30 cellular contexts compared by ENCODE assay signal in the genomic region with DNA sequence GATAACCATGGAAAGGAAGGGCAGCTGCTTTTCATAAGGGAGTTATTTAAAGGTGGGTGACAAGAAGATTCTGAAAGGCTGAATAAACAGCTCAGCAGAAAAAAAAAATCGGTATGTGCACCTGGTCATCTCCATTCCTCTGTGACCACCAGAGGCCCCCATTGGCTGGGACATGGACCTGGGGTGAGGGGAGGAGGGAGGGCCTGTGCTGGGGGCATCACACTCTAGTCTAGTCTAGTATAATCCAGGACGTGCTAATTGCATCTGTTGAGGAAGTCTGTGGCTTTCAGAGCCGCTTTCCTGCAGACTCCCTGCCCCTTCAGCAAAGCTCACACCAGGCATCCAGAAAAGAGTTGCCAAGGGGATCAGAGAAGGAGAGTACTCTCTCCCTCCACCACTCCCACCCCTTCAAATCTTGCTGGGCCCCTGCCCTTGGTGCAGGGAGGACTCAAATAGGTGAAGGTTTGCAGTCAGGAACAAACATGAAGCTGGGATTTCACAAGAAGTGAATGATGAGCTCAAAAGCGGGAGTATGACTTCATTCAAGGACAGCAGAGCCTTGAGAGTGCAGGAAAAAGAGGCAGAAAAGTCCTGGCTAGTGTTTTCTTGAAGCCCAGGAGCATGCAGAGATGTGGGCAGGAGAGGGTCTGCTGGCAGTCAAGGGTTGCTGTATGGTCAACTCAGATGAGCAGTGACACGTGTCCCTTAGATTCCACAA.
DNase-seq lines count a peak whose midpoint lies in the region; ATAC-seq, FAIRE-seq and TF ChIP-seq lines count a peak whose summit lies in the region.
"Had no signal": no experiment of that assay in that cellular context is flagged by ENCODE, and none has a peak within 500 bp of the region (broad histone marks: within the 10 kb centered on the region; RNA-seq: fewer than 3 reads in every experiment).

No MANE protein-coding gene starts in this region.

- H2AFZ ChIP-seq in HepG2 (ENCODE audit: low read length), result no peak overlapping the region

- no TSS peak for BruUV-seq in HepG2 (replicated peaks; lab: Mats Ljungman, UMichigan)

- H3K4me3 ChIP-seq in HepG2 (replicated peaks in 1 of 3; ENCODE audit: insufficient read depth in 1 of 3, low read depth in 2 of 3, low read length in 3 of 3) (no peak overlapping the region), right lobe of liver (no peak overlapping the region)
- H3K4me3 ChIP-seq: A549, esophagus squamous epithelium, left lung, SK-N-MC, stomach, tibial nerve had no signal

- H3K27me3 ChIP-seq in HepG2 (ENCODE audit: control insufficient read depth in 1 of 2, insufficient read depth in 2 of 2, low read length in 2 of 2), result no peaks in the 10 kb centered on the region; a peak in 2 of 5 replicates
- no peaks in the 10 kb centered on the region for H3K27me3 ChIP-seq in right lobe of liver
- H3K27me3 ChIP-seq: esophagus squamous epithelium, tibial nerve had no signal

- DNase-seq in HepG2 (ENCODE audit: low spot score), result no peak
- no peak for DNase-seq in right lobe of liver
- DNase-seq in UCSD-AML1 (lab: John Stamatoyannopoulos, UW; ENCODE audit: unreplicated experiment), result peak; percentile 15
- DNase-seq in left kidney (ENCODE audit: low read depth, low spot score), result peak; percentile 37
- DNase-seq in NCI-H446 (lab: John Stamatoyannopoulos, UW), result no peak
- no peak for DNase-seq in activated gamma-delta T cell treated with Interleukin-2 at 50 U/mL for 16 hours
- DNase-seq in Kasumi-1 (lab: John Stamatoyannopoulos, UW), result no peak
- DNase-seq: activated CD4-positive, alpha-beta T cell treated with anti-CD3 and anti-CD28 coated beads for 4 hours; activated naive CD8-positive, alpha-beta T cell treated with anti-CD3 and anti-CD28 coated beads for 36 hours; activated T-cell treated with anti-CD3 and anti-CD28 coated beads for 4 hours; esophagus squamous epithelium; KBM-7; left lung; NCI-H1694; NCI-H2171 treated with DMSO at 0.1 percent for 48 hours; NCI-H526; RPMI8226; small intestine; stimulated activated CD4-positive, alpha-beta T cell treated with anti-CD3 and anti-CD28 coated beads, Interleukin-1b, Interleukin-23, amount 100 ng/mL, for 48 hours; stimulated activated CD8-positive, alpha-beta memory T cell treated with anti-CD3 and anti-CD28 coated beads, Interleukin-4, amount 100 ng/mL, for 48 hours; stomach; T-helper 17 cell had no signal

- no peaks in the 10 kb centered on the region for H3K79me2 ChIP-seq in HepG2 (ENCODE audit: insufficient read depth, low read length)

- TF ChIP-seq RAD21 in HepG2 (CRISPR knock-in tag; IDR thresholded peaks at IDR 0.05), result no peak

- H3K27ac ChIP-seq in HepG2 (ENCODE audit: extremely low read length, insufficient read depth, low read length) (no peak overlapping the region), right lobe of liver (no peak overlapping the region)
- H3K27ac ChIP-seq: A549, esophagus squamous epithelium, left lung, SK-N-MC, stomach, tibial nerve had no signal

- peak; percentile 23; the same call in 1 of the 3 replicates for ATAC-seq in HepG2
- ATAC-seq in right lobe of liver, result no peak
- no peak for ATAC-seq in GM18520 (IDR thresholded peaks at IDR 0.05; ENCODE audit: unreplicated experiment)
- ATAC-seq: HCT116, left lung, T-helper 17 cell had no signal

- WGBS in HepG2 (ENCODE audit: low lambda C conversion rate), result 1% methylated on average over 4 of the region's 5 CpGs
- WGBS in right lobe of liver (ENCODE audit: insufficient coverage, low coverage, low lambda C conversion rate, missing lambda C conversion rate), result 9% methylated on average over 4 of the region's 5 CpGs

- in situ Hi-C loops in HepG2 (cut with HindIII; ENCODE audit: extremely low pct_ligation_motif_present, low pct_unique_long_range_greater_than_20kb), result no loop called here

- intact Hi-C loops in HepG2 (cut with micrococcal nuclease; ENCODE audit: unreplicated experiment), result loop anchor here (10.0 kb wide), 1 partner anchor 90 kb away; no protein-coding TSS in a partner anchor
- intact Hi-C loops in right lobe of liver (cut with DNase I), result no loop called here

- CTCF ChIA-PET in HepG2 (lab: Yijun Ruan, JAX; ENCODE audit: low intra/inter-chr PET ratio, low total read pairs), result interaction anchor here (2.9 to 3.0 kb wide), 2 partner anchors 206 to 212 kb away, joined by 31 to 33 read pairs; no protein-coding TSS in a partner anchor

- TF ChIP-seq CTCF in HepG2 (CRISPR knock-in tag; IDR thresholded peaks at IDR 0.05) (no peak), right lobe of liver (IDR thresholded peaks at IDR 0.05) (no peak)

- no peaks in the 10 kb centered on the region for H3K36me3 ChIP-seq in HepG2 (replicated peaks in 1 of 2; ENCODE audit: control insufficient read depth in 1 of 2, insufficient read depth in 2 of 2, low read length in 2 of 2)
- H3K36me3 ChIP-seq in right lobe of liver, result no peaks in the 10 kb centered on the region
- H3K36me3 ChIP-seq: esophagus squamous epithelium, left lung, stomach, tibial nerve had no signal

- peaks cover 5% of the 10 kb centered on the region; the same call in 1 of the 2 replicates for H3K4me1 ChIP-seq in HepG2 (ENCODE audit: insufficient read depth, low read length)
- H3K4me1 ChIP-seq in right lobe of liver, result no peaks in the 10 kb centered on the region
- H3K4me1 ChIP-seq: A549, esophagus squamous epithelium, left lung, stomach had no signal

- TF ChIP-seq POLR2A in HepG2 (IDR thresholded peaks at IDR 0.05; ENCODE audit: insufficient read depth in 1 of 2, low read depth in 2 of 2, low read length in 2 of 2) (no peak), right lobe of liver (IDR thresholded peaks at IDR 0.05) (no peak)

- no peak overlapping the region for H3K9ac ChIP-seq in HepG2 (ENCODE audit: insufficient read depth, low read depth, low read length)

- no peak overlapping the region for H3K4me2 ChIP-seq in HepG2 (ENCODE audit: low read depth, low read length)
- H3K4me2 ChIP-seq: A549 had no signal

- TF ChIP-seq EP300 in HepG2 (IDR thresholded peaks at IDR 0.05; ENCODE audit: low read depth in 2 of 2, low read length in 2 of 2) (no peak), HepG2 (CRISPR knock-in tag; IDR thresholded peaks at IDR 0.05; ENCODE audit: borderline replicate concordance) (no peak)

- POLR2A ChIA-PET in HepG2 (lab: Yijun Ruan, JAX), result no interaction called here

- no peaks in the 10 kb centered on the region for H4K20me1 ChIP-seq in HepG2 (ENCODE audit: insufficient read depth, low read length)

- no peak for FAIRE-seq in HepG2 (lab: Jason Lieb, UNC)
- FAIRE-seq: A549, endometrium, frontal cortex, G401.6, small intestine had no signal

- H3K9me3 ChIP-seq in HepG2 (ENCODE audit: low read length) (no peaks in the 10 kb centered on the region), right lobe of liver (no peaks in the 10 kb centered on the region)
- H3K9me3 ChIP-seq: A549, esophagus squamous epithelium, left lung, stomach, tibial nerve had no signal

TF ChIP-seq in HepG2, 621 proteins besides CTCF, POLR2A, EP300 and RAD21:
- TF ChIP-seq, protein P1, sequence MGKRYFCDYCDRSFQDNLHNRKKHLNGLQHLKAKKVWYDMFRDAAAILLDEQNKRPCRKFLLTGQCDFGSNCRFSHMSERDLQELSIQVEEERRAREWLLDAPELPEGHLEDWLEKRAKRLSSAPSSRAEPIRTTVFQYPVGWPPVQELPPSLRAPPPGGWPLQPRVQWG (CRISPR knock-in tag; IDR thresholded peaks at IDR 0.05; ENCODE audit: borderline replicate concordance, low read depth), result no peak
- TF ChIP-seq REPIN1 (CRISPR knock-in tag; IDR thresholded peaks at IDR 0.05; ENCODE audit: borderline replicate concordance, low read depth), result no peak
- TF ChIP-seq ZBTB21 (CRISPR knock-in tag; IDR thresholded peaks at IDR 0.05), result peak; percentile 59; the same call in 1 of the 2 replicates
- TF ChIP-seq ZNF326 (CRISPR knock-in tag; IDR thresholded peaks at IDR 0.05; ENCODE audit: borderline replicate concordance), result no peak
- TF ChIP-seq ZNF263 (CRISPR knock-in tag; IDR thresholded peaks at IDR 0.05), result peak; percentile 27; the same call in 1 of the 2 replicates
- no peak for TF ChIP-seq ZNF343 (CRISPR knock-in tag; IDR thresholded peaks at IDR 0.05)

Comparison
In these comparisons a context has a peak if more than half of its experiments do, and no peak if none do; other contexts are left out.
1. DNase-seq: peak in UCSD-AML1 (single experiment) and left kidney (single experiment); none in HepG2 (single experiment), right lobe of liver (0 of 3), NCI-H446 (0 of 2), activated gamma-delta T cell treated with Interleukin-2 at 50 U/mL for 16 hours (single experiment) and Kasumi-1 (0 of 2).